20 cellular contexts compared by ENCODE assay signal in genomic region chr10:82826132-82826531, GRCh38.
DNase-seq lines count a peak whose midpoint lies in the region; ATAC-seq lines count a peak whose summit lies in the region.
"Had no signal": no experiment of that assay in that cellular context is flagged by ENCODE, and none has a peak within 500 bp of the region (broad histone marks: within the 10 kb centered on the region; RNA-seq: fewer than 3 reads in every experiment).

No MANE protein-coding gene starts in this region.

- no peak overlapping the region for H3K14ac ChIP-seq in mesenchymal stem cell (ENCODE audit: low read length in 2 of 2)

- 93% methylated on average over 1 of the region's 1 CpG for WGBS in mesenchymal stem cell

- no peak overlapping the region for H4K8ac ChIP-seq in mesenchymal stem cell (ENCODE audit: low read length)

- H3K27me3 ChIP-seq in mesenchymal stem cell (ENCODE audit: control insufficient read depth in 1 of 2, insufficient read depth in 1 of 2, low read length in 2 of 2), result peaks cover 0 to 5% of the 10 kb centered on the region in 2 experiments
- H3K27me3 ChIP-seq: sigmoid colon, upper lobe of left lung had no signal

- H3K9ac ChIP-seq in mesenchymal stem cell (ENCODE audit: low read length), result no peak overlapping the region

- H3K4me2 ChIP-seq in mesenchymal stem cell (ENCODE audit: low read length, poor library complexity, severe bottlenecking), result no peak overlapping the region

- no peaks in the 10 kb centered on the region for H3K4me1 ChIP-seq in mesenchymal stem cell (ENCODE audit: control insufficient read depth, insufficient read depth, low read depth, low read length)
- H3K4me1 ChIP-seq: sigmoid colon, upper lobe of left lung had no signal

- no peak overlapping the region for H3K18ac ChIP-seq in mesenchymal stem cell (ENCODE audit: low read depth in 1 of 2, low read length in 2 of 2)

- H3K4ac ChIP-seq in mesenchymal stem cell (ENCODE audit: low read depth in 1 of 2, low read length in 2 of 2), result no peak overlapping the region

- no peak overlapping the region for H2BK15ac ChIP-seq in mesenchymal stem cell (ENCODE audit: low read depth, poor library complexity, severe bottlenecking)

- H4K91ac ChIP-seq in mesenchymal stem cell (ENCODE audit: low read length), result no peak overlapping the region

- no peak overlapping the region for H3K27ac ChIP-seq in mesenchymal stem cell (ENCODE audit: low read length, poor library complexity, severe bottlenecking)
- H3K27ac ChIP-seq: sigmoid colon, upper lobe of left lung had no signal

- no peak overlapping the region for H2BK12ac ChIP-seq in mesenchymal stem cell (ENCODE audit: low read length in 2 of 2)

- H3K36me3 ChIP-seq in mesenchymal stem cell (ENCODE audit: control insufficient read depth in 1 of 2, insufficient read depth in 2 of 2, low read depth in 1 of 2, low read length in 2 of 2), result no peaks in the 10 kb centered on the region
- H3K36me3 ChIP-seq: sigmoid colon, upper lobe of left lung had no signal

- H2BK120ac ChIP-seq in mesenchymal stem cell (ENCODE audit: low read depth, low read length), result no peak overlapping the region

- no peak overlapping the region for H3K23ac ChIP-seq in mesenchymal stem cell (ENCODE audit: low read length in 2 of 2)

- no peak overlapping the region for H3K4me3 ChIP-seq in mesenchymal stem cell (ENCODE audit: insufficient read depth in 1 of 2, low read depth in 1 of 2, low read length in 2 of 2)
- H3K4me3 ChIP-seq: sigmoid colon, upper lobe of left lung had no signal

- ATAC-seq in GM18517 (IDR thresholded peaks at IDR 0.05; ENCODE audit: unreplicated experiment) (no peak), HG03039 (IDR thresholded peaks at IDR 0.05; ENCODE audit: unreplicated experiment) (no peak)
- ATAC-seq: stimulated activated naive CD8-positive, alpha-beta T cell treated with anti-CD3 and anti-CD28 coated beads, Interleukin-15, amount 100 ng/mL, for 72 hours had no signal

- DNase-seq in EH (ENCODE audit: low read depth) (peak; percentile 80), RPMI7951 (ENCODE audit: low read depth) (peak; percentile 96), dedifferentiated amniotic fluid mesenchymal stem cell (ENCODE audit: extremely low spot score) (peak; percentile 72), mesenchymal stem cell (peak; percentile 54), SW 1271 (lab: John Stamatoyannopoulos, UW) (no peak), OCI-M2 (lab: John Stamatoyannopoulos, UW; ENCODE audit: unreplicated experiment) (no peak)
- DNase-seq: activated CD4-positive, alpha-beta T cell treated with anti-CD3 and anti-CD28 coated beads, Interleukin-2, amount 10 ng/mL, durations not matched to agents 7 days and 5 days; activated CD8-positive, alpha-beta memory T cell treated with anti-CD3 and anti-CD28 coated beads, Interleukin-2, amount 50 U/mL, for 48 hours; activated gamma-delta T cell; AML-193; amygdala; Calu3; NCI-H187 treated with DMSO at 0.1 percent for 48 hours; NCI-H345; nucleus accumbens; sigmoid colon; stimulated activated naive CD8-positive, alpha-beta T cell treated with anti-CD3 and anti-CD28 coated beads, Interleukin-15, amount 100 ng/mL, for 72 hours; upper lobe of left lung had no signal

- H2BK5ac ChIP-seq in mesenchymal stem cell (ENCODE audit: low read depth, low read length, poor library complexity, severe bottlenecking), result no peak overlapping the region

- H2AK5ac ChIP-seq in mesenchymal stem cell (ENCODE audit: low read length, severe bottlenecking), result no peak overlapping the region

- no peaks in the 10 kb centered on the region for H3K79me1 ChIP-seq in mesenchymal stem cell (replicated peaks; ENCODE audit: low read length, poor library complexity, severe bottlenecking)

- no peaks in the 10 kb centered on the region for H3K9me3 ChIP-seq in mesenchymal stem cell (ENCODE audit: control insufficient read depth, low read length)
- H3K9me3 ChIP-seq: sigmoid colon, upper lobe of left lung had no signal

- H2AFZ ChIP-seq in mesenchymal stem cell (ENCODE audit: low read depth, low read length), result no peak overlapping the region

Comparison
In these comparisons a context has a peak if more than half of its experiments do, and no peak if none do; other contexts are left out.
1. DNase-seq: peak in EH (single experiment), RPMI7951 (single experiment), dedifferentiated amniotic fluid mesenchymal stem cell (single experiment) and mesenchymal stem cell (single experiment); none in SW 1271 (0 of 2) and OCI-M2 (single experiment).